In the genomic region with DNA sequence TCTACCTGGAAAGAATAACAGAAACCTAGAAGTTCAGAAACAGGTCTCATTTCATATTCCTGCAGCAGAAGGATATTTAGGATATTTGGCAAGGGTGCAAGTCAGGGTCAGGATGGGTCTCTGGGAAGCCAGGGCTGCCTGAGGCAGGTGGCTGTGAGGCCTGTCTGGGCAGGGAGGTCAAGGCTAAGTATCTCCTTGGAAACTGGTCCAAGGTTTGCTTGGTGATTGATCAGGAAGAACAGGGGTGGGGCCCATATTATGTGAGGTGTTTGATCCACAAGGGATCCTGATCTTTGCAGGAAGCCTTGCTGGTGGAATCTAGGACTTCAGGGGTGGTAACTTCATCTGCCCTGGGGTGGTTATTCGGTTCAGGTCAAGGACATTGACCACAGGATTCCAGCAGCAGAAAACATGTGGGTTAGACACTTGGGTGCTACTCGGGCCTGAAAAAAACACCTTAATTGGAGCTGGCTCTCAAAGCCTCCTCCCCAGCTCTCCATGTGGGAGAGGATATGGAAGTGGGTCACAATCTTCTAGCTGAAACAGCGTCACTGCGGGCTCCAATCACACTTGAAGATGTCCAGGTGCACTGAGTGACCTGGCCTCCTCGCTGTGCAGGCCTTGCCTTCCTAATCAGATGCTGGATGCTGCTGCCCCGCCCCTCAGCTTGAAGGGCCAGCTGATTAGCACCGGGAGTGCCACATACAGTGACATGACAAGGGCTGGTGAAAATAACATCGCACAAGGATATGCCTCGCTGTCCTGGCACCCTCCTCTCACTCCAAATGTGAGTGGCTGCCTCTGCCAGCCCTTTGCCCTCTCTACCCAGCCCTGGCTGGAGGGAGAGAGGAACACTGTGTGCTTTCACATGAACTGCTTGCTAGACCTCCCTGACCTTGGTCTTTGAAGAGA, we compare ENCODE assay signal across 12 cellular contexts. TPM values are rescaled to one million over a fixed set of nuclear protein-coding genes. Genes with fewer than 3 reads are reported as not detected.
DNase-seq lines count a peak whose midpoint lies in the region; TF ChIP-seq lines count a peak whose summit lies in the region.
"Had no signal": no experiment of that assay in that cellular context is flagged by ENCODE, and none has a peak within 500 bp of the region (broad histone marks: within the 10 kb centered on the region; RNA-seq: fewer than 3 reads in every experiment).

No MANE protein-coding gene starts in this region.

- H3K4me3 ChIP-seq in endocrine pancreas (ENCODE audit: control insufficient read depth, insufficient read depth, low read length) (peak overlapping the region; percentile 11), mucosa of rectum (ENCODE audit: low read length in 2 of 2) (no peak overlapping the region), thyroid gland (replicated peaks in 1 of 3) (no peak overlapping the region)
- H3K4me3 ChIP-seq: HAP-1 had no signal

- intact Hi-C loops in thyroid gland (cut with DNase I) = no loop called here

- peak in 1 of 2 donors; percentile 65 for TF ChIP-seq POLR2A in thyroid gland (IDR thresholded peaks at IDR 0.05)

- H3K27ac ChIP-seq in mucosa of rectum (ENCODE audit: low read depth in 2 of 2, low read length in 2 of 2) = peak overlapping the region; percentile 71 to 74
- H3K27ac ChIP-seq in thyroid gland = peak overlapping the region; percentile 94 to 99 (median 98)

- H3K36me3 ChIP-seq in endocrine pancreas (ENCODE audit: control insufficient read depth, insufficient read depth, low read length) (no peaks in the 10 kb centered on the region), mucosa of rectum (ENCODE audit: control insufficient read depth in 2 of 2, insufficient read depth in 2 of 2, low read length in 2 of 2) (no peaks in the 10 kb centered on the region), thyroid gland (no peaks in the 10 kb centered on the region)
- H3K36me3 ChIP-seq: HAP-1 had no signal

- peak in 1 of 6 experiments; percentile 13 for TF ChIP-seq CTCF in thyroid gland (IDR thresholded peaks at IDR 0.05)

- H3K9me3 ChIP-seq in endocrine pancreas (ENCODE audit: control insufficient read depth, low read length) = no peaks in the 10 kb centered on the region
- no peaks in the 10 kb centered on the region for H3K9me3 ChIP-seq in mucosa of rectum (ENCODE audit: control insufficient read depth in 2 of 2, low read length in 2 of 2)
- no peaks in the 10 kb centered on the region for H3K9me3 ChIP-seq in thyroid gland
- H3K9me3 ChIP-seq: HAP-1 had no signal

- H3K4me1 ChIP-seq in endocrine pancreas (ENCODE audit: control insufficient read depth, insufficient read depth, low read length) = no peaks in the 10 kb centered on the region
- H3K4me1 ChIP-seq in mucosa of rectum (ENCODE audit: control insufficient read depth in 2 of 2, insufficient read depth in 2 of 2, low read length in 2 of 2) = peaks cover 20 to 21% of the 10 kb centered on the region in 2 donors
- H3K4me1 ChIP-seq in thyroid gland = peaks cover 23 to 34% of the 10 kb centered on the region in 2 donors
- H3K4me1 ChIP-seq: HAP-1 had no signal

- DNase-seq in NCI-H1417 (lab: John Stamatoyannopoulos, UW) = peak in 2 of 3 experiments; percentile 33 to 69
- no peak for DNase-seq in NCI-H1417 treated with DMSO at 0.1 percent for 48 hours (lab: John Stamatoyannopoulos, UW)
- peak; percentile 91 to 96 for DNase-seq in thyroid gland
- no peak for DNase-seq in OCI-M1 (lab: John Stamatoyannopoulos, UW)
- DNase-seq in activated CD4-positive, alpha-beta T cell treated with anti-CD3 and anti-CD28 coated beads for 48 hours = no peak
- DNase-seq in HuH-7 (ENCODE audit: low spot score) = no peak
- DNase-seq: activated CD4-positive, alpha-beta T cell treated with anti-CD3 and anti-CD28 coated beads for 1 hour; activated naive CD4-positive, alpha-beta T cell treated with anti-CD3 and anti-CD28 coated beads, Interleukin-2, amount 50 U/mL, for 16 hours; EL had no signal

- H3K9ac ChIP-seq in endocrine pancreas (ENCODE audit: control insufficient read depth, insufficient read depth, low read length) = no peak overlapping the region
- H3K9ac ChIP-seq in mucosa of rectum (ENCODE audit: low read depth in 1 of 2, low read length in 2 of 2) = peak overlapping the region in 1 of 2 donors; percentile 68

- 26 to 38% methylated on average over 5 to 9 of the region's 9 CpGs for whole genome bisulfite sequencing in thyroid gland, 2 donors

- H3K27me3 ChIP-seq in endocrine pancreas (ENCODE audit: control insufficient read depth, insufficient read depth, low read length) (no peaks in the 10 kb centered on the region), mucosa of rectum (ENCODE audit: control insufficient read depth in 2 of 2, insufficient read depth in 2 of 2, low read length in 2 of 2) (no peaks in the 10 kb centered on the region), thyroid gland (no peaks in the 10 kb centered on the region)

RNA-seq across cellular contexts. Expression of a gene that starts 8.7 kb away (rescaled TPM):
- 10 to 100 TPM; 58.0 to 99.3 (median 75.2) TPM for total RNA-seq in thyroid gland

RNA-seq across cellular contexts. Expression of a gene that starts 41.8 kb away (rescaled TPM):
- 10 to 100 TPM; 23.0 to 42.7 (median 34.1) TPM for total RNA-seq in thyroid gland

RNA-seq across cellular contexts. Expression of a gene that starts 41.9 kb away (rescaled TPM):
- 10 to 100 TPM; 10.7 to 18.4 (median 14.7) TPM for total RNA-seq in thyroid gland

Comparison
In these comparisons a context has a peak if more than half of its experiments do, and no peak if none do; other contexts are left out.
1. DNase-seq: peak in NCI-H1417 (2 of 3) and thyroid gland (2 of 2); none in NCI-H1417 treated with DMSO at 0.1 percent for 48 hours (single experiment), OCI-M1 (single experiment), activated CD4-positive, alpha-beta T cell treated with anti-CD3 and anti-CD28 coated beads for 48 hours (single experiment) and HuH-7 (single experiment).